Comparison of ENCODE assay signal across 1 cellular context in genomic region chr10:73730153-73730906, GRCh38.
TF ChIP-seq lines count a peak whose summit lies in the region.

No MANE protein-coding gene starts in this region.

TF ChIP-seq in HepG2, 621 proteins besides CTCF, POLR2A, EP300 and RAD21 (continues in another document):
- no peak for TF ChIP-seq ZNF142 (CRISPR knock-in tag; IDR thresholded peaks at IDR 0.05)
- TF ChIP-seq ZNF251 (CRISPR knock-in tag; IDR thresholded peaks at IDR 0.05), result no peak
- no peak; the same call in 1 of the 2 replicates for TF ChIP-seq E2F1 (CRISPR knock-in tag; IDR thresholded peaks at IDR 0.05)
- TF ChIP-seq, protein P1, sequence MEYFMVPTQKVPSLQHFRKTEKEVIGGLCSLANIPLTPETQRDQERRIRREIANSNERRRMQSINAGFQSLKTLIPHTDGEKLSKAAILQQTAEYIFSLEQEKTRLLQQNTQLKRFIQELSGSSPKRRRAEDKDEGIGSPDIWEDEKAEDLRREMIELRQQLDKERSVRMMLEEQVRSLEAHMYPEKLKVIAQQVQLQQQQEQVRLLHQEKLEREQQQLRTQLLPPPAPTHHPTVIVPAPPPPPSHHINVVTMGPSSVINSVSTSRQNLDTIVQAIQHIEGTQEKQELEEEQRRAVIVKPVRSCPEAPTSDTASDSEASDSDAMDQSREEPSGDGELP (IDR thresholded peaks at IDR 0.05; ENCODE audit: borderline replicate concordance, low read depth), result peak; percentile 94
- peak; percentile 96 for TF ChIP-seq PHF20 (CRISPR knock-in tag; IDR thresholded peaks at IDR 0.05)
- no peak for TF ChIP-seq MTA3 (CRISPR knock-in tag; IDR thresholded peaks at IDR 0.05)
- TF ChIP-seq KLF11 (CRISPR knock-in tag; IDR thresholded peaks at IDR 0.05), result no peak
- no peak for TF ChIP-seq ZNF180 (CRISPR knock-in tag; IDR thresholded peaks at IDR 0.05; ENCODE audit: borderline replicate concordance, low read depth)
- peak; percentile 75; the same call in 1 of the 2 replicates for TF ChIP-seq ZNF543 (CRISPR knock-in tag; IDR thresholded peaks at IDR 0.05)
- TF ChIP-seq, protein P2, sequence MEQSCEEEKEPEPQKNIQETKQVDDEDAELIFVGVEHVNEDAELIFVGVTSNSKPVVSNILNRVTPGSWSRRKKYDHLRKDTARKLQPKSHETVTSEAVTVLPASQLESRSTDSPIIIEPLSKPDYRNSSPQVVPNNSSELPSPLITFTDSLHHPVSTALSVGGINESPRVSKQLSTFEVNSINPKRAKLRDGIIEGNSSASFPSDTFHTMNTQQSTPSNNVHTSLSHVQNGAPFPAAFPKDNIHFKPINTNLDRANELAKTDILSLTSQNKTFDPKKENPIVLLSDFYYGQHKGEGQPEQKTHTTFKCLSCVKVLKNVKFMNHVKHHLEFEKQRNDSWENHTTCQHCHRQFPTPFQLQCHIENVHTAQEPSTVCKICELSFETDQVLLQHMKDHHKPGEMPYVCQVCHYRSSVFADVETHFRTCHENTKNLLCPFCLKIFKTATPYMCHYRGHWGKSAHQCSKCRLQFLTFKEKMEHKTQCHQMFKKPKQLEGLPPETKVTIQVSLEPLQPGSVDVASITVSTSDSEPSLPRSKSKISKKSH (CRISPR knock-in tag; IDR thresholded peaks at IDR 0.05; ENCODE audit: borderline replicate concordance), result peak; percentile 75
- TF ChIP-seq PAX8 (CRISPR knock-in tag; IDR thresholded peaks at IDR 0.05; ENCODE audit: borderline replicate concordance), result 0 out of 2 replicates have a peak, but pooled peaks have one; percentile 62
- TF ChIP-seq GABPA (IDR thresholded peaks at IDR 0.05; ENCODE audit: low read depth, low read length), result peak; percentile 92
- TF ChIP-seq GABPA (CRISPR knock-in tag; IDR thresholded peaks at IDR 0.05; ENCODE audit: low read depth), result peak; percentile 100
- TF ChIP-seq U2AF1 (optimal IDR thresholded peaks at IDR 0.05; ENCODE audit: low read depth, low read length), result peak; percentile 91
- TF ChIP-seq ZFP1 (CRISPR knock-in tag; IDR thresholded peaks at IDR 0.05), result 0 out of 2 replicates have a peak, but pooled peaks have one; percentile 5
- no peak for TF ChIP-seq ZNF441 (CRISPR knock-in tag; IDR thresholded peaks at IDR 0.05; ENCODE audit: borderline replicate concordance)
- TF ChIP-seq THAP7 (CRISPR knock-in tag; IDR thresholded peaks at IDR 0.05), result 0 out of 2 replicates have a peak, but pooled peaks have one; percentile 25
- TF ChIP-seq HNRNPK (IDR thresholded peaks at IDR 0.05; ENCODE audit: low read depth, low read length, poor library complexity, severe bottlenecking), result no peak
- TF ChIP-seq ZNF121 (CRISPR knock-in tag; IDR thresholded peaks at IDR 0.05), result peak; percentile 59; the same call in 1 of the 2 replicates
- TF ChIP-seq ZBTB40 (IDR thresholded peaks at IDR 0.05), result peak; percentile 97
- peak; percentile 72; the same call in 1 of the 2 replicates for TF ChIP-seq ZBTB40 (CRISPR knock-in tag; IDR thresholded peaks at IDR 0.05)
- TF ChIP-seq KDM2A (CRISPR knock-in tag; IDR thresholded peaks at IDR 0.05; ENCODE audit: borderline replicate concordance, low read depth), result peak; percentile 91
- TF ChIP-seq, protein P3, sequence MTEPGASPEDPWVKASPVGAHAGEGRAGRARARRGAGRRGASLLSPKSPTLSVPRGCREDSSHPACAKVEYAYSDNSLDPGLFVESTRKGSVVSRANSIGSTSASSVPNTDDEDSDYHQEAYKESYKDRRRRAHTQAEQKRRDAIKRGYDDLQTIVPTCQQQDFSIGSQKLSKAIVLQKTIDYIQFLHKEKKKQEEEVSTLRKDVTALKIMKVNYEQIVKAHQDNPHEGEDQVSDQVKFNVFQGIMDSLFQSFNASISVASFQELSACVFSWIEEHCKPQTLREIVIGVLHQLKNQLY (CRISPR knock-in tag; IDR thresholded peaks at IDR 0.05), result peak; percentile 57; the same call in 1 of the 2 replicates
- TF ChIP-seq CEBPG (CRISPR knock-in tag; IDR thresholded peaks at IDR 0.05), result 0 out of 2 replicates have a peak, but pooled peaks have one; percentile 27
- TF ChIP-seq ZNF350 (CRISPR knock-in tag; IDR thresholded peaks at IDR 0.05; ENCODE audit: borderline replicate concordance, low read depth), result peak; percentile 96
- TF ChIP-seq ZBTB34 (CRISPR knock-in tag; IDR thresholded peaks at IDR 0.05), result peak; percentile 54; the same call in 1 of the 2 replicates
- peak; percentile 84; the same call in 1 of the 2 replicates for TF ChIP-seq CENPBD1 (CRISPR knock-in tag; IDR thresholded peaks at IDR 0.05; ENCODE audit: borderline replicate concordance, low read depth)
- TF ChIP-seq RBAK (CRISPR knock-in tag; IDR thresholded peaks at IDR 0.05), result no peak
- no peak for TF ChIP-seq IRF1 (CRISPR knock-in tag; IDR thresholded peaks at IDR 0.05; ENCODE audit: low read depth)
- no peak for TF ChIP-seq NPAS2 (CRISPR knock-in tag; IDR thresholded peaks at IDR 0.05; ENCODE audit: borderline replicate concordance)
